In the genomic region with DNA sequence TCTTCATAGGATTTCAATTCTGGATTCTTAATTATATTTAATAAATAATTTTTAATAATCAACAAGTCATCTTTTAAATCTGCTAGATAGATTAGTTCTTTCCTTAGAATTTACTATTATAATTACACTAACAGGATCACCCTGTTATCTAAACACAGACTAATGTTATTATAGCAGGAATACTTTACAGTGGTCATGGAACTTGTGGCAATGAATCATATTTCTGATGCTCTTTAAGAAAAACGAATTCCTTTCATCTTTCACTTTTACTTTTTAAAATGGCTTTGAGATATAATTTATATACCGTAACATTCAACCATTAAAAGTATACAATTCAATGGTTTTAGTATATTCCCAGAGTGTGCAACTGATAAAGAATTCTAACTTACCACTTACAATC, we compare ENCODE assay signal across 21 cellular contexts.
"Had no signal": no experiment of that assay in that cellular context is flagged by ENCODE, and none has a peak within 500 bp of the region (broad histone marks: within the 10 kb centered on the region; RNA-seq: fewer than 3 reads in every experiment).

No MANE protein-coding gene starts in this region.

- FAIRE-seq: endometrium, islet of Langerhans, TTC549 had no signal

- H3K4me1 Mint-ChIP-seq: activated B cell treated with CpG ODN at 0.5 μM for 24 hours; activated CD4-positive, alpha-beta memory T cell treated with anti-CD3 and anti-CD28 coated beads, Interleukin-2, amount 10 ng/mL, durations not matched to agents 7 days and 5 days; activated naive CD8-positive, alpha-beta T cell treated with anti-CD3 and anti-CD28 coated beads for 36 hours; activated T-helper 17 cell treated with anti-CD3 and anti-CD28 coated beads, Interleukin-2, amount 50 U/mL, for 72 hours had no signal

- H3K27me3 ChIP-seq: gastroesophageal sphincter, tibial artery had no signal

- H3K9me3 Mint-ChIP-seq: activated B cell treated with CpG ODN at 0.5 μM for 24 hours; activated CD4-positive, alpha-beta memory T cell treated with anti-CD3 and anti-CD28 coated beads, Interleukin-2, amount 10 ng/mL, durations not matched to agents 7 days and 5 days; activated naive CD8-positive, alpha-beta T cell treated with anti-CD3 and anti-CD28 coated beads for 36 hours; activated T-helper 17 cell treated with anti-CD3 and anti-CD28 coated beads, Interleukin-2, amount 50 U/mL, for 72 hours; central memory CD8-positive, alpha-beta T cell; natural killer cell; T-helper 2 cell treated with Interferon-gamma antibody and Interleukin-4, amounts not matched to agents 5 μg/mL and 100 μg/mL, for 36 hours had no signal

- H3K4me3 Mint-ChIP-seq: activated B cell treated with CpG ODN at 0.5 μM for 24 hours; activated CD4-positive, alpha-beta memory T cell treated with anti-CD3 and anti-CD28 coated beads, Interleukin-2, amount 10 ng/mL, durations not matched to agents 7 days and 5 days; activated naive CD8-positive, alpha-beta T cell treated with anti-CD3 and anti-CD28 coated beads for 36 hours; activated T-helper 17 cell treated with anti-CD3 and anti-CD28 coated beads, Interleukin-2, amount 50 U/mL, for 72 hours; central memory CD8-positive, alpha-beta T cell; natural killer cell; T-helper 2 cell treated with Interferon-gamma antibody and Interleukin-4, amounts not matched to agents 5 μg/mL and 100 μg/mL, for 36 hours had no signal

- DNase-seq: activated B cell treated with CpG ODN at 0.5 μM for 24 hours; activated CD4-positive, alpha-beta memory T cell treated with anti-CD3 and anti-CD28 coated beads, Interleukin-2, amount 10 ng/mL, durations not matched to agents 7 days and 5 days; activated CD4-positive, alpha-beta T cell treated with anti-CD3 and anti-CD28 coated beads for 4 hours; activated naive CD4-positive, alpha-beta T cell; activated naive CD8-positive, alpha-beta T cell treated with anti-CD3 and anti-CD28 coated beads for 36 hours; activated T-cell treated with anti-CD3 and anti-CD28 coated beads, Interleukin-2, amount 50 U/mL, for 1 hour; cortex of kidney; lower lobe of right lung; natural killer cell; retina; stimulated activated CD8-positive, alpha-beta memory T cell treated with anti-CD3 and anti-CD28 coated beads, Interleukin-4, amount 100 ng/mL, for 48 hours; stimulated activated naive CD4-positive, alpha-beta T cell; substantia nigra; tibial artery had no signal

- H3K27me3 Mint-ChIP-seq: activated B cell treated with CpG ODN at 0.5 μM for 24 hours; activated CD4-positive, alpha-beta memory T cell treated with anti-CD3 and anti-CD28 coated beads, Interleukin-2, amount 10 ng/mL, durations not matched to agents 7 days and 5 days; activated naive CD8-positive, alpha-beta T cell treated with anti-CD3 and anti-CD28 coated beads for 36 hours; activated T-helper 17 cell treated with anti-CD3 and anti-CD28 coated beads, Interleukin-2, amount 50 U/mL, for 72 hours; central memory CD8-positive, alpha-beta T cell had no signal

- ATAC-seq: activated T-helper 17 cell treated with anti-CD3 and anti-CD28 coated beads, Interleukin-2, amount 50 U/mL, for 72 hours; gastroesophageal sphincter; lower lobe of right lung; natural killer cell had no signal

- H3K9me3 ChIP-seq: gastroesophageal sphincter, lower lobe of right lung, tibial artery had no signal

- H3K27ac Mint-ChIP-seq: activated B cell treated with CpG ODN at 0.5 μM for 24 hours; activated CD4-positive, alpha-beta memory T cell treated with anti-CD3 and anti-CD28 coated beads, Interleukin-2, amount 10 ng/mL, durations not matched to agents 7 days and 5 days; activated naive CD8-positive, alpha-beta T cell treated with anti-CD3 and anti-CD28 coated beads for 36 hours; activated T-helper 17 cell treated with anti-CD3 and anti-CD28 coated beads, Interleukin-2, amount 50 U/mL, for 72 hours; natural killer cell; T-helper 2 cell treated with Interferon-gamma antibody and Interleukin-4, amounts not matched to agents 5 μg/mL and 100 μg/mL, for 36 hours had no signal

- H3K4me1 ChIP-seq: gastroesophageal sphincter, lower lobe of right lung, tibial artery had no signal

- H3K27ac ChIP-seq: gastroesophageal sphincter, lower lobe of right lung, tibial artery had no signal

- H3K4me3 ChIP-seq: gastroesophageal sphincter, lower lobe of right lung, tibial artery had no signal
